Comparison of ENCODE assay signal across 9 cellular contexts in genomic region chr18:69411199-69411598, GRCh38. TPM values are rescaled to one million over a fixed set of nuclear protein-coding genes. Genes with fewer than 3 reads are reported as not detected.
"Had no signal": no experiment of that assay in that cellular context is flagged by ENCODE, and none has a peak within 500 bp of the region (broad histone marks: within the 10 kb centered on the region; RNA-seq: fewer than 3 reads in every experiment).

No MANE protein-coding gene starts in this region.

- H3K4me1 ChIP-seq: HAP-1 had no signal

- ATAC-seq: HCT116 had no signal

- H3K36me3 ChIP-seq: HAP-1 had no signal

- H3K9me3 ChIP-seq: HAP-1 had no signal

- H2AFZ ChIP-seq: GM23248 had no signal

- H3K4me3 ChIP-seq: GM23248, HAP-1 had no signal

- H3K27ac ChIP-seq: GM23248, HL-60 had no signal

- DNase-seq: GM23248, GOT3, H7, HFFc6, IMR-90, KG1 had no signal

- H3K9ac ChIP-seq: GM23248 had no signal

RNA-seq across cellular contexts. Expression of gene DOK6, which starts 10.5 kb away (rescaled TPM):
- total RNA-seq: HFFc6 had no signal
